ENCODE assay signal across 23 cellular contexts in the genomic region with DNA sequence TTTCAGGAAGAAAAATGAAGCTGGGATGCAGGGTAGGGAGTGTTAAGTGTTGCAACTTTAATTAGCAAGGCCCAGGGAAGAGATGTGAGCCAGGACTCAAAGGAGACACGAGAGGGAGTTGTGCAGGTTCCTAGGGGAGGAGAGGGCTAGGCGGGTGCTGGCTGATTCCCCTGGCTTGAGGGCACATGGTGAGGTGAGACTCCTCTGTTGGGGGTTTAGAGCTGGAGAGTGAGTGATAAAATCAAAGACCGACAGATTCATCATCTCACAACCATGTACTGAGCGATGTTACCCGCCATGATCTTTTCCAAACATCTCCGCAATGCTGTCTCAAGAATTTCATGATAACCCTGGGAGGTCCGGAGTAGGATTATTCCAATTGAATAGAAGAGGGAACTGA.
"Had no signal": no experiment of that assay in that cellular context is flagged by ENCODE, and none has a peak within 500 bp of the region (broad histone marks: within the 10 kb centered on the region; RNA-seq: fewer than 3 reads in every experiment).

No MANE protein-coding gene starts in this region.

- DNase-seq: KBM-7; MG63; NCI-H1092 treated with DMSO at 0.1 percent for 48 hours; NCI-H1436; NCI-H187; NCI-H2029; NCI-H2081 treated with DMSO at 0.1 percent for 48 hours; NCI-H2171; NCI-H226; NCI-H446; NCI-H510A; NCI-H524 treated with DMSO at 0.1 percent for 48 hours; NCI-H774; NK-92 treated with Interleukin-12 subunit alpha and Interleukin-12 subunit beta, amount 100 ng/mL, for 24 hours; OCI-M1; PC-9; SHP77 treated with DMSO at 0.1 percent for 48 hours; SJCRH30 had no signal

- H2AFZ ChIP-seq: PC-9 had no signal

- FAIRE-seq: HTR-8/SVneo had no signal

- ATAC-seq: Right ventricle myocardium inferior, SK-N-SH treated with all-trans-retinoic acid at 6 μM for 48 hours had no signal

- H3K36me3 ChIP-seq: MG63, Peyer's patch, SJCRH30 had no signal

- H3K4me2 ChIP-seq: PC-9 had no signal

- H3K9me3 ChIP-seq: MG63, Peyer's patch, SJCRH30 had no signal

- H3K4me3 ChIP-seq: MG63, PC-9, Peyer's patch, SJCRH30 had no signal

- H3K4me1 ChIP-seq: Peyer's patch, SJCRH30 had no signal

- H3K27ac ChIP-seq: HL-60, PC-9, Peyer's patch, SJCRH30 had no signal

- H3K27me3 ChIP-seq: Peyer's patch had no signal
